Comparison of ENCODE assay signal across 11 cellular contexts in the genomic region with DNA sequence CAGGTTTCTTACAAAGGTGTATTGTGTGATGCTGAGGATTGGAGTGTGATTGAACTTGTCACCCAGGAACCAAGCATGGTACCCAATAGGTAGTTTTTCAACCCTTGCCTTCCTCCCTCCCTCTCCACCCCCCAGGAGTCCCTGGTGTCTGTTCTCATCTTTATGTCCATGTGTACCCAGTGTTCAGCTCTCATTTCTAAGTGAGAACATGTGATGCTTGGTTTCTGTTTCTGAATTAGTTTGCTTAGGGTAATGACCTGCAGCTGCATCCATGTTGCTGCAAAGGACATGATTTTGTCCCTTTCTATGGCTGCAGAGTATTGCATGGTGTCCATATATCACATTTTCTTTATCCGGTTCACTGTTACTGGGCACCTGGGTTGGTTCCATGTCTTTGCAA.
A peak's percentile ranks its signal among the peaks of the same experiment; 100 is the strongest.
DNase-seq lines count a peak whose midpoint lies in the region; ATAC-seq lines count a peak whose summit lies in the region.
"Had no signal": no experiment of that assay in that cellular context is flagged by ENCODE, and none has a peak within 500 bp of the region (broad histone marks: within the 10 kb centered on the region; RNA-seq: fewer than 3 reads in every experiment).

No MANE protein-coding gene starts in this region.

- DNase-seq in NCI-H345 (lab: John Stamatoyannopoulos, UW): peak; percentile 33
- DNase-seq in effector CD8-positive, alpha-beta T cell (lab: John Stamatoyannopoulos, UW): no peak
- no peak for DNase-seq in hypothalamus (lab: John Stamatoyannopoulos, UW)
- no peak for DNase-seq in NCI-H2107 (lab: John Stamatoyannopoulos, UW)
- DNase-seq in NOMO-1 treated with dmso at 0.1 percent for 144 hours (lab: John Stamatoyannopoulos, UW; ENCODE audit: unreplicated experiment): no peak
- DNase-seq: activated CD4-positive, alpha-beta T cell treated with anti-CD3 and anti-CD28 coated beads, Interleukin-2, amount 10 ng/mL, durations not matched to agents 24 days and 14 days; amygdala; Caco-2 had no signal

- ATAC-seq in GM18519 (IDR thresholded peaks at IDR 0.05; ENCODE audit: low FRiP score, unreplicated experiment) (peak; percentile 92), GM19468 (IDR thresholded peaks at IDR 0.05; ENCODE audit: extremely low read depth, unreplicated experiment) (peak; percentile 52), HG03045 (IDR thresholded peaks at IDR 0.05; ENCODE audit: unreplicated experiment) (peak; percentile 87)
